8 cellular contexts compared by ENCODE assay signal in the genomic region with DNA sequence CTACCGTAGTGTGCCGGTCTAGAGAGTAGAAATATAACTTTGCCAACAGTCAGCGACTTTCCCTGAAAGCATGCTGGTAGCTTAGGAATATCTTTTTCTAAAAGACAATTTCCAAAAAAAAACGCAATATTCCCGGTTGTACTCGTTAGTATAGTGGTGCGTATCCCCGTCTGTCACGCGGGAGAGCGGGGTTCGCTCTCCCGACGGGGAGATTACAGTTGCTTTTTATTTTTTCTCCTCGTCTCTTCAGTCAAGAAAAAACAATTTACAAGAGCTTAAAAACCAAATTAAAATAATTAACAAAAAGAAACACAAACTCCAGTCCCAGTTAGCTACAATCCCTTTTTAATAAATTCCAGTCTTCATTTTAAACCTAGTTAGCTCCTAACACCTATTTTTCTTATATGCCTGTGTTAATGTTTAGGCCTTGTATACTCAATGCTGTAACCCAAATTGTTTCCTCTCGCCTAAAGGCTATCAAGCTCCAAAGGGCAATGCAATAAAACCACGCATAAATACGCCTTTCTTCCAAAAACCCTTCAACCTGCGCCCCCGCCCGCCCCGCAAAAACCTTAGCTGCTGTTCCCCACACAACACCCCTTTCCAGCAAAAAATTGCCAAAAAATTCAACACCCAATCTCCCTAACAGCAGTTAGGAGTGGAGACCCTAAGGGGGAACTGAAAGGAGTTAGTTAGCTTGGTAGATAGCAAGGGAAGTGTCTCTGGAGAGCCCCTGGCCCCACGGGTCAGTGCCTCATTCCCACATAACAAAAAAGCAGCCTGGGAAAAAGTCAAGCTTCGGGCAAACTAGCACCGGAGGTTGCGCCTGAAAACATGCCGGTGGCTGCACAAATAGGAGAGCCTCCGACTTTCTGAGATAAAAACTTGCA. TPM values are rescaled to one million over a fixed set of nuclear protein-coding genes. Genes with fewer than 3 reads are reported as not detected.
DNase-seq lines count a peak whose midpoint lies in the region; TF ChIP-seq lines count a peak whose summit lies in the region.

No MANE protein-coding gene starts in this region.

- WGBS in suprapubic skin, result 75% methylated on average over 28 of the region's 28 CpGs

- peaks cover 4% of the 10 kb centered on the region for H3K9me3 Mint-ChIP-seq in activated CD4-positive, alpha-beta memory T cell treated with anti-CD3 and anti-CD28 coated beads, Interleukin-2, amount 10 ng/mL, durations not matched to agents 7 days and 5 days
- H3K9me3 Mint-ChIP-seq in activated CD4-positive, alpha-beta memory T cell treated with anti-CD3 and anti-CD28 coated beads for 36 hours, result no peaks in the 10 kb centered on the region
- H3K9me3 Mint-ChIP-seq in immature natural killer cell, result peaks cover 0 to 6% (median 2%) of the 10 kb centered on the region in 6 donors

- H3K27me3 ChIP-seq in suprapubic skin, result no peaks in the 10 kb centered on the region

- H3K36me3 Mint-ChIP-seq in activated CD4-positive, alpha-beta memory T cell treated with anti-CD3 and anti-CD28 coated beads, Interleukin-2, amount 10 ng/mL, durations not matched to agents 7 days and 5 days (ENCODE audit: low read depth), result peaks cover 9% of the 10 kb centered on the region
- H3K36me3 Mint-ChIP-seq in activated CD4-positive, alpha-beta memory T cell treated with anti-CD3 and anti-CD28 coated beads for 36 hours, result peaks cover 4% of the 10 kb centered on the region
- H3K36me3 Mint-ChIP-seq in immature natural killer cell, result no peaks in the 10 kb centered on the region

- TF ChIP-seq POLR2A in suprapubic skin (IDR thresholded peaks at IDR 0.05), result no peak

- no peak for DNase-seq in activated CD4-positive, alpha-beta memory T cell treated with anti-CD3 and anti-CD28 coated beads, Interleukin-2, amount 10 ng/mL, durations not matched to agents 7 days and 5 days
- DNase-seq in activated CD4-positive, alpha-beta memory T cell treated with anti-CD3 and anti-CD28 coated beads for 36 hours, result no peak
- DNase-seq in amniotic epithelial cell (ENCODE audit: low read depth), result peak; percentile 19
- DNase-seq in immature natural killer cell, result no peak
- DNase-seq in suprapubic skin (ENCODE audit: low spot score in 2 of 2), result no peak
- DNase-seq in GOT3 (lab: John Stamatoyannopoulos, UW), result no peak
- no peak for DNase-seq in NCI-H446 treated with DMSO at 0.1 percent for 48 hours (lab: John Stamatoyannopoulos, UW)
- no peak for DNase-seq in HuH-7.5 (ENCODE audit: low spot score)

- TF ChIP-seq CTCF in suprapubic skin (IDR thresholded peaks at IDR 0.05), result no peak

- no peaks in the 10 kb centered on the region for H3K36me3 ChIP-seq in suprapubic skin

- peaks cover 7% of the 10 kb centered on the region for H3K27me3 Mint-ChIP-seq in activated CD4-positive, alpha-beta memory T cell treated with anti-CD3 and anti-CD28 coated beads, Interleukin-2, amount 10 ng/mL, durations not matched to agents 7 days and 5 days
- peaks cover 5% of the 10 kb centered on the region for H3K27me3 Mint-ChIP-seq in activated CD4-positive, alpha-beta memory T cell treated with anti-CD3 and anti-CD28 coated beads for 36 hours
- peaks cover 15 to 22% (median 18%) of the 10 kb centered on the region in 3 donors for H3K27me3 Mint-ChIP-seq in immature natural killer cell (ENCODE audit: low read depth in 3 of 3)

- CTCF ChIA-PET in activated CD4-positive, alpha-beta memory T cell treated with anti-CD3 and anti-CD28 coated beads, Interleukin-2, amount 10 ng/mL, durations not matched to agents 7 days and 5 days (lab: Charles Lee), result interaction anchor here (1.1 to 2.2 kb wide), 3 partner anchors 208 to 217 kb away, joined by 3 to 8 read pairs (median 4); partner anchors contain the start of gene DUSP12
- CTCF ChIA-PET in activated CD4-positive, alpha-beta memory T cell treated with anti-CD3 and anti-CD28 coated beads for 36 hours (lab: Charles Lee), result interaction anchor here (0.6 to 1.8 kb wide), 5 partner anchors 45 to 946 kb away, joined by 3 to 6 read pairs (median 3); no protein-coding TSS in a partner anchor

- H3K4me1 ChIP-seq in suprapubic skin, result peaks cover 17% of the 10 kb centered on the region

- H3K27ac Mint-ChIP-seq in activated CD4-positive, alpha-beta memory T cell treated with anti-CD3 and anti-CD28 coated beads, Interleukin-2, amount 10 ng/mL, durations not matched to agents 7 days and 5 days, result peak overlapping the region; percentile 57
- no peak overlapping the region for H3K27ac Mint-ChIP-seq in activated CD4-positive, alpha-beta memory T cell treated with anti-CD3 and anti-CD28 coated beads for 36 hours
- peak overlapping the region; percentile 5 to 63 (median 45) for H3K27ac Mint-ChIP-seq in immature natural killer cell

- no peaks in the 10 kb centered on the region for H3K9me3 ChIP-seq in suprapubic skin

- no peak overlapping the region for H3K27ac ChIP-seq in suprapubic skin

- intact Hi-C loops in activated CD4-positive, alpha-beta memory T cell treated with anti-CD3 and anti-CD28 coated beads for 36 hours (cut with micrococcal nuclease), result loop anchor here (1.0 to 10.0 kb wide), 2 partner anchors 8 to 213 kb away; partner anchors contain the start of gene DUSP12

- no peak for TF ChIP-seq EP300 in suprapubic skin (IDR thresholded peaks at IDR 0.05)

- H3K4me1 Mint-ChIP-seq in activated CD4-positive, alpha-beta memory T cell treated with anti-CD3 and anti-CD28 coated beads, Interleukin-2, amount 10 ng/mL, durations not matched to agents 7 days and 5 days, result peaks cover 30% of the 10 kb centered on the region
- peaks cover 14% of the 10 kb centered on the region for H3K4me1 Mint-ChIP-seq in activated CD4-positive, alpha-beta memory T cell treated with anti-CD3 and anti-CD28 coated beads for 36 hours (ENCODE audit: low read depth)
- H3K4me1 Mint-ChIP-seq in immature natural killer cell, result peaks cover 24 to 36% of the 10 kb centered on the region in 2 donors

- POLR2A ChIA-PET in activated CD4-positive, alpha-beta memory T cell treated with anti-CD3 and anti-CD28 coated beads, Interleukin-2, amount 10 ng/mL, durations not matched to agents 7 days and 5 days (lab: Charles Lee), result interaction anchor here (1.1 to 2.6 kb wide), 2 partner anchors 8 to 89 kb away, joined by 3 to 24 read pairs; no protein-coding TSS in a partner anchor
- POLR2A ChIA-PET in activated CD4-positive, alpha-beta memory T cell treated with anti-CD3 and anti-CD28 coated beads for 36 hours (lab: Charles Lee), result interaction anchor here (0.6 to 1.3 kb wide), 2 partner anchors 35 to 217 kb away, joined by 3 to 5 read pairs; partner anchors contain the start of gene DUSP12

- peak overlapping the region; percentile 9 for H3K4me3 ChIP-seq in suprapubic skin

- H3K4me3 Mint-ChIP-seq in activated CD4-positive, alpha-beta memory T cell treated with anti-CD3 and anti-CD28 coated beads, Interleukin-2, amount 10 ng/mL, durations not matched to agents 7 days and 5 days, result no peak overlapping the region
- H3K4me3 Mint-ChIP-seq in activated CD4-positive, alpha-beta memory T cell treated with anti-CD3 and anti-CD28 coated beads for 36 hours, result no peak overlapping the region
- peak overlapping the region in 4 of 5 donors; percentile 49 to 58 (median 54) for H3K4me3 Mint-ChIP-seq in immature natural killer cell

RNA-seq across cellular contexts. Expression of gene HSPA6, which starts 7.9 kb away (rescaled TPM):
- 1 to 10 TPM in 1 of 2 experiments, under 1 TPM in 1; 0.91 to 1.2 TPM for total RNA-seq in activated CD4-positive, alpha-beta memory T cell treated with anti-CD3 and anti-CD28 coated beads, Interleukin-2, amount 10 ng/mL, durations not matched to agents 7 days and 5 days
- under 1 TPM; 0.48 to 0.53 TPM for total RNA-seq in activated CD4-positive, alpha-beta memory T cell treated with anti-CD3 and anti-CD28 coated beads for 36 hours
- 1 to 10 TPM in 2 of 3 donors, under 1 TPM in 1; 0.61 to 8.8 (median 6.9) TPM for polyA plus RNA-seq in immature natural killer cell
- 1 to 10 TPM; 3.6 to 8.1 (median 5.3) TPM for total RNA-seq in suprapubic skin

RNA-seq across cellular contexts. Expression of gene FCGR3A, which starts 17.4 kb away (rescaled TPM):
- under 1 TPM; 0.18 to 0.53 TPM for total RNA-seq in activated CD4-positive, alpha-beta memory T cell treated with anti-CD3 and anti-CD28 coated beads, Interleukin-2, amount 10 ng/mL, durations not matched to agents 7 days and 5 days
- not detected for total RNA-seq in activated CD4-positive, alpha-beta memory T cell treated with anti-CD3 and anti-CD28 coated beads for 36 hours
- 1,000 to 10,000 TPM in 2 of 3 donors, 100 to 1,000 TPM in 1; 491 to 1,637 (median 1,471) TPM for polyA plus RNA-seq in immature natural killer cell
- total RNA-seq in suprapubic skin, result 1 to 10 TPM in 3 of 4 donors, under 1 TPM in 1; 0.98 to 5.3 (median 1.4) TPM

RNA-seq across cellular contexts. Expression of gene FCGR2A, which starts 27.0 kb away (rescaled TPM):
- under 1 TPM in 1 of 2 experiments, not detected in 1; 0.30 TPM for total RNA-seq in activated CD4-positive, alpha-beta memory T cell treated with anti-CD3 and anti-CD28 coated beads, Interleukin-2, amount 10 ng/mL, durations not matched to agents 7 days and 5 days
- total RNA-seq in activated CD4-positive, alpha-beta memory T cell treated with anti-CD3 and anti-CD28 coated beads for 36 hours, result under 1 TPM in 1 of 2 experiments, not detected in 1; 0.14 TPM
- polyA plus RNA-seq in immature natural killer cell, result 1 to 10 TPM in 2 of 3 donors, under 1 TPM in 1; 0.71 to 5.2 (median 2.1) TPM
- 10 to 100 TPM in 2 of 4 donors, 1 to 10 TPM in 2; 4.3 to 27.8 (median 8.3) TPM for total RNA-seq in suprapubic skin

Comparison
In these comparisons a context has a peak if more than half of its experiments do, and no peak if none do; other contexts are left out.
1. H3K4me3 Mint-ChIP-seq: peak in immature natural killer cell (4 of 5); none in activated CD4-positive, alpha-beta memory T cell treated with anti-CD3 and anti-CD28 coated beads, Interleukin-2, amount 10 ng/mL, durations not matched to agents 7 days and 5 days (single experiment) and activated CD4-positive, alpha-beta memory T cell treated with anti-CD3 and anti-CD28 coated beads for 36 hours (single experiment).
2. RNA of gene FCGR2A, which starts 27.0 kb away (total RNA-seq): 4.3 to 27.8 TPM in suprapubic skin; 0.30 TPM in activated CD4-positive, alpha-beta memory T cell treated with anti-CD3 and anti-CD28 coated beads, Interleukin-2, amount 10 ng/mL, durations not matched to agents 7 days and 5 days and 0.14 TPM in activated CD4-positive, alpha-beta memory T cell treated with anti-CD3 and anti-CD28 coated beads for 36 hours; every median in the first group is over 4 times any median in the second.